In genomic region chr10:77204171-77204570, GRCh38 we compare ENCODE assay signal across 28 cellular contexts.
"Had no signal": no experiment of that assay in that cellular context is flagged by ENCODE, and none has a peak within 500 bp of the region (broad histone marks: within the 10 kb centered on the region; RNA-seq: fewer than 3 reads in every experiment).

No MANE protein-coding gene starts in this region.

- H3K27ac ChIP-seq: adrenal gland, body of pancreas, breast epithelium, PC-9, SK-N-MC had no signal

- H3K36me3 ChIP-seq: adrenal gland, breast epithelium, MG63 had no signal

- DNase-seq: activated CD4-positive, alpha-beta T cell treated with anti-CD3 and anti-CD28 coated beads for 36 hours; activated CD4-positive, alpha-beta T cell treated with anti-CD3 and anti-CD28 coated beads, Interleukin-2, amount 10 ng/mL, durations not matched to agents 7 days and 5 days; activated CD4-positive, alpha-beta T cell treated with anti-CD3 and anti-CD28 coated beads, Interleukin-2, amount 50 U/mL, for 48 hours; activated CD8-positive, alpha-beta memory T cell treated with anti-CD3 and anti-CD28 coated beads, Interleukin-2, amount 50 U/mL, for 4 hours; activated gamma-delta T cell treated with Interleukin-2 at 50 U/mL for 16 hours; activated naive CD4-positive, alpha-beta T cell treated with anti-CD3 and anti-CD28 coated beads for 36 hours; activated T-cell treated with anti-CD3 and anti-CD28 coated beads for 4 hours; activated T-cell treated with anti-CD3 and anti-CD28 coated beads, Interleukin-2, amount 50 U/mL, for 4 hours; adrenal gland; body of pancreas; Karpas-422; KBM-7; MG63; NCI-H1048; NCI-H1105 treated with DMSO at 0.1 percent for 48 hours; NCI-H1436; NCI-H1694; NCI-H1930; NCI-H2081 treated with DMSO at 0.1 percent for 48 hours; NCI-H345; NCI-H524 treated with DMSO at 0.1 percent for 48 hours; PC-9; Right ventricle myocardium superior had no signal

- H3K27me3 ChIP-seq: adrenal gland, body of pancreas, breast epithelium, MG63 had no signal

- H3K4me2 ChIP-seq: PC-9 had no signal

- H3K4me1 ChIP-seq: adrenal gland, body of pancreas, breast epithelium had no signal

- H3K9me3 ChIP-seq: adrenal gland, body of pancreas, breast epithelium had no signal

- ATAC-seq: activated CD4-positive, alpha-beta T cell treated with anti-CD3 and anti-CD28 coated beads for 36 hours; activated CD4-positive, CD25-positive, alpha-beta regulatory T cell treated with anti-CD3 and anti-CD28 coated beads, Interleukin-2, amount 50 U/mL, for 24 hours; activated naive CD4-positive, alpha-beta T cell treated with anti-CD3 and anti-CD28 coated beads, Interleukin-2, amount 50 U/mL, for 72 hours; activated T-cell treated with anti-CD3 and anti-CD28 coated beads, Interleukin-2, amount 50 U/mL, for 4 hours; body of pancreas; WTC11 had no signal

- H3K4me3 ChIP-seq: adrenal gland, body of pancreas, breast epithelium, MG63, PC-9, SK-N-MC had no signal
